In the genomic region with DNA sequence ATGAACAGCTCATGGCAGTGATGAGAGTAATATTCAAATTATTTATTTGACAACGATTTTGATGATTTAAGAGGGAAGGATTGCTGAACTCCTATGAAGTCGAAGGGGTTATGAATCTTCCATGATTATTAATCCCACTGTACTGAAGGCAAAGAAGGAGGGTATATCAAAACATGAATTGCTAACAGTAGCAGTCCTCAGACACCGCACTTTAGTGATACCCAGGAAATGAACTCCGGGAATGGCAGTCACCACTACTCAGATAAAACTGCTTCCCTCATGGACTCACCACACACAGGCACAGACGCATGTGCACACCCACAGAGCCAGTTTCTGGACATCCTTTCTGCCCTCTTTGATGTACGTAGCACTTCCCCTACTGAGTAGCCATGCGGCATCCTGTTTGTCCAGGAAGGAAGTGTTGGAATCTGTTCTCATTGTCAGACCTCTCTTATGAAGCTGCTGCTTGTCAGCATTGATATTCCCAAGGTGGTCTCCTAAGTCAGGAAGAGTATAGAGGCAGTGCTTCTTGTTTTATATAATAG, we compare ENCODE assay signal across 1 cellular context.
TF ChIP-seq lines count a peak whose summit lies in the region.

No MANE protein-coding gene starts in this region.

TF ChIP-seq in HepG2, 621 proteins besides CTCF, POLR2A, EP300 and RAD21 (continued from another document):
- TF ChIP-seq ATF4 (CRISPR knock-in tag; IDR thresholded peaks at IDR 0.05) (no peak), ZNF225 (CRISPR knock-in tag; IDR thresholded peaks at IDR 0.05) (no peak), ZNF33A (CRISPR knock-in tag; IDR thresholded peaks at IDR 0.05; ENCODE audit: borderline replicate concordance) (no peak)
- TF ChIP-seq, protein P1, sequence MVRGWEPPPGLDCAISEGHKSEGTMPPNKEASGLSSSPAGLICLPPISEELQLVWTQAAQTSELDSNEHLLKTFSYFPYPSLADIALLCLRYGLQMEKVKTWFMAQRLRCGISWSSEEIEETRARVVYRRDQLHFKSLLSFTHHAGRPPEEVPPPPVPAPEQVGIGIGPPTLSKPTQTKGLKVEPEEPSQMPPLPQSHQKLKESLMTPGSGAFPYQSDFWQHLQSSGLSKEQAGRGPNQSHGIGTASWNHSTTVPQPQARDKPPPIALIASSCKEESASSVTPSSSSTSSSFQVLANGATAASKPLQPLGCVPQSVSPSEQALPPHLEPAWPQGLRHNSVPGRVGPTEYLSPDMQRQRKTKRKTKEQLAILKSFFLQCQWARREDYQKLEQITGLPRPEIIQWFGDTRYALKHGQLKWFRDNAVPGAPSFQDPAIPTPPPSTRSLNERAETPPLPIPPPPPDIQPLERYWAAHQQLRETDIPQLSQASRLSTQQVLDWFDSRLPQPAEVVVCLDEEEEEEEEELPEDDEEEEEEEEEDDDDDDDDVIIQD (CRISPR knock-in tag; IDR thresholded peaks at IDR 0.05; ENCODE audit: low read depth): no peak
